Comparison of ENCODE assay signal across 8 cellular contexts in the genomic region with DNA sequence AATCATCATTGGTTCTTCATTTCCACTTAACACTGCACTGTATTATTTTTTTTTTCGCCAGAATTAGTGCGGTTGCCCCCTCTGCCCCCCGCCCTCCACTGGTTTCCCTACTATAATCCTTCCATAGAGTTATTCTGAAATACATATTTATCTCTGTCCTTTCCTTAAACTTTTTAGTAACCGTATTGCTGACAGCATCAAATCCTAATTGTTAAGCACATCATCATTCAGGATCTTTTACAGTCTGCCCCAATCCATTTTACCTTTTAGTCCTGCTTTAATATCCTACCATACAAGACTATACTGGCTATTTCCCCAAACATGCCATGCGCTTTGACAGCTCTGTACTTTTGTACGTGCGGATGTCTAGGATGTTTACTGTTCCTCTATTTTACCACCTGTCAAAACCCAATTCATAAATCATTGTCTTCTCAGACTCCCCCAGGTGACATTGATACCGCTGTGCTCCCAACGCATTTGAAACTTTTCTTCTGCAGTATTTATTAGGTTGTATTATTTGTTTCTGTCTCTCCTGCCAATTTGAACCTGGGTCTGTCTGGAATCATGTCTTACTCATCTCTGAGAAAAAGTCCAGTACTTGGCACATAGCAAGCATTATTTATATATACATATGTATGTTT. TPM values are rescaled to one million over a fixed set of nuclear protein-coding genes. Genes with fewer than 3 reads are reported as not detected.
DNase-seq lines count a peak whose midpoint lies in the region; ATAC-seq, FAIRE-seq and TF ChIP-seq lines count a peak whose summit lies in the region.

No MANE protein-coding gene starts in this region.

- FAIRE-seq in kidney (lab: Jason Lieb, UNC) = no peak

- H3K27ac Mint-ChIP-seq in Caco-2 (ENCODE audit: unreplicated experiment) = peak overlapping the region; percentile 91
- peak overlapping the region; percentile 96 for H3K27ac Mint-ChIP-seq in activated naive CD8-positive, alpha-beta T cell treated with anti-CD3 and anti-CD28 coated beads, Interleukin-2, amount 10 ng/mL, durations not matched to agents 7 days and 5 days

- peaks cover 18% of the 10 kb centered on the region for H3K36me3 Mint-ChIP-seq in Caco-2 (ENCODE audit: insufficient read depth, unreplicated experiment)
- H3K36me3 Mint-ChIP-seq in activated naive CD8-positive, alpha-beta T cell treated with anti-CD3 and anti-CD28 coated beads, Interleukin-2, amount 10 ng/mL, durations not matched to agents 7 days and 5 days = peaks cover 34% of the 10 kb centered on the region

- H3K4me1 Mint-ChIP-seq in Caco-2 (ENCODE audit: low read depth, unreplicated experiment) = peaks cover 30% of the 10 kb centered on the region
- peaks cover 42% of the 10 kb centered on the region for H3K4me1 Mint-ChIP-seq in activated naive CD8-positive, alpha-beta T cell treated with anti-CD3 and anti-CD28 coated beads, Interleukin-2, amount 10 ng/mL, durations not matched to agents 7 days and 5 days

- H3K36me3 ChIP-seq in Caco-2 (ENCODE audit: control insufficient read depth, insufficient read depth, low read length) (no peaks in the 10 kb centered on the region), kidney (ENCODE audit: control insufficient read depth in 1 of 2, insufficient read depth in 2 of 2, low read length in 2 of 2) (no peaks in the 10 kb centered on the region), testis (ENCODE audit: low read depth, missing control alignments) (no peaks in the 10 kb centered on the region)

- no peaks in the 10 kb centered on the region for H3K9me3 Mint-ChIP-seq in Caco-2 (ENCODE audit: unreplicated experiment)
- H3K9me3 Mint-ChIP-seq in activated naive CD8-positive, alpha-beta T cell treated with anti-CD3 and anti-CD28 coated beads, Interleukin-2, amount 10 ng/mL, durations not matched to agents 7 days and 5 days = no peaks in the 10 kb centered on the region

- H3K9me3 ChIP-seq in Caco-2 = no peaks in the 10 kb centered on the region
- H3K9me3 ChIP-seq in kidney (ENCODE audit: control insufficient read depth in 1 of 2, low read length in 2 of 2) = no peaks in the 10 kb centered on the region
- H3K9me3 ChIP-seq in testis = no peaks in the 10 kb centered on the region

- POLR2A ChIA-PET in Caco-2 (lab: Charles Lee) = no interaction called here
- POLR2A ChIA-PET in activated naive CD8-positive, alpha-beta T cell treated with anti-CD3 and anti-CD28 coated beads, Interleukin-2, amount 10 ng/mL, durations not matched to agents 7 days and 5 days (lab: Charles Lee) = interaction anchor here (0.7 to 1.5 kb wide), 2 partner anchors 106 to 1886 kb away, joined by 4 to 6 read pairs; partner anchors contain the start of gene ITPR2

- CTCF ChIA-PET in Caco-2 (lab: Charles Lee) = no interaction called here

- no peak for TF ChIP-seq POLR2A in testis (IDR thresholded peaks at IDR 0.05)

- peak overlapping the region in 1 of 2 donors; percentile 98 for H3K27ac ChIP-seq in kidney (ENCODE audit: low read depth in 2 of 2, low read length in 2 of 2)
- H3K27ac ChIP-seq in testis = peak overlapping the region; percentile 99

- no peaks in the 10 kb centered on the region for H3K27me3 Mint-ChIP-seq in Caco-2 (ENCODE audit: insufficient read depth, unreplicated experiment)
- H3K27me3 Mint-ChIP-seq in activated naive CD8-positive, alpha-beta T cell treated with anti-CD3 and anti-CD28 coated beads, Interleukin-2, amount 10 ng/mL, durations not matched to agents 7 days and 5 days = no peaks in the 10 kb centered on the region

- DNase-seq in Caco-2 (no peak), HuH-7 (ENCODE audit: low spot score) (peak; percentile 15), kidney (no peak), testis (no peak), OCI-M2 (lab: John Stamatoyannopoulos, UW; ENCODE audit: unreplicated experiment) (no peak), NCI-H1930 (lab: John Stamatoyannopoulos, UW) (no peak)
- DNase-seq in activated naive CD8-positive, alpha-beta T cell treated with anti-CD3 and anti-CD28 coated beads, Interleukin-2, amount 10 ng/mL, durations not matched to agents 7 days and 5 days = no peak

- H3K9ac ChIP-seq in kidney (ENCODE audit: low read length in 2 of 2) = peak overlapping the region; percentile 83 to 96

- no peak for TF ChIP-seq CTCF in Caco-2 (IDR thresholded peaks at IDR 0.05; ENCODE audit: insufficient read depth in 1 of 2, low read depth in 1 of 2, low read length in 1 of 2, severe bottlenecking in 1 of 2, unreplicated experiment in 1 of 2)
- no peak for TF ChIP-seq CTCF in kidney (IDR thresholded peaks at IDR 0.05; ENCODE audit: borderline replicate concordance, extremely low read depth, insufficient read depth)
- no peak for TF ChIP-seq CTCF in testis (IDR thresholded peaks at IDR 0.05)

- peaks cover 22% of the 10 kb centered on the region for H3K4me1 ChIP-seq in Caco-2
- H3K4me1 ChIP-seq in kidney (ENCODE audit: control insufficient read depth in 1 of 2, insufficient read depth in 1 of 2, low read depth in 1 of 2, low read length in 2 of 2) = peaks cover 5 to 13% of the 10 kb centered on the region in 2 donors
- H3K4me1 ChIP-seq in testis = peaks cover 34% of the 10 kb centered on the region

- 1 to 2% methylated on average over 9 of the region's 9 CpGs for WGBS in testis, 2 donors

- peak overlapping the region; percentile 95 for H3K4me3 Mint-ChIP-seq in Caco-2 (ENCODE audit: unreplicated experiment)
- peak overlapping the region; percentile 94 for H3K4me3 Mint-ChIP-seq in activated naive CD8-positive, alpha-beta T cell treated with anti-CD3 and anti-CD28 coated beads, Interleukin-2, amount 10 ng/mL, durations not matched to agents 7 days and 5 days

- H3K27me3 ChIP-seq in Caco-2 (replicated peaks; ENCODE audit: control insufficient read depth, insufficient read depth, low read length) (no peaks in the 10 kb centered on the region), testis (no peaks in the 10 kb centered on the region)

- H3K4me3 ChIP-seq in Caco-2 (ENCODE audit: low read depth, low read length) (peak overlapping the region; percentile 96), kidney (ENCODE audit: low read length in 2 of 2) (peak overlapping the region; percentile 89 to 99), testis (peak overlapping the region; percentile 85 to 99)

- intact Hi-C loops in Caco-2 (cut with micrococcal nuclease; ENCODE audit: unreplicated experiment) (loop anchor here (5.0 kb wide), 1 partner anchor 427 kb away; no protein-coding TSS in a partner anchor), kidney (cut with DNase I) (no loop called here), testis (cut with DNase I; ENCODE audit: low total_unique reads) (no loop called here)

- TSS peak; percentile 41 for BruUV-seq in Caco-2 (replicated peaks; lab: Mats Ljungman, UMichigan)

- no peak for ATAC-seq in activated naive CD8-positive, alpha-beta T cell treated with anti-CD3 and anti-CD28 coated beads, Interleukin-2, amount 10 ng/mL, durations not matched to agents 7 days and 5 days (ENCODE audit: low read depth)
- ATAC-seq in HG02884 (IDR thresholded peaks at IDR 0.05; ENCODE audit: unreplicated experiment) = no peak

RNA-seq across cellular contexts. Expression of gene FGFR1OP2, which starts 1.0 kb away (rescaled TPM):
- total RNA-seq in Caco-2 (2022) (77.9 and 86.9 TPM in 2 replicates), kidney (47.1 TPM), testis (100 to 1,000 TPM; 102 to 103 TPM)
- 100 to 1,000 TPM; 102 to 105 TPM for total RNA-seq in activated naive CD8-positive, alpha-beta T cell treated with anti-CD3 and anti-CD28 coated beads, Interleukin-2, amount 10 ng/mL, durations not matched to agents 7 days and 5 days
- polyA plus RNA-seq in kidney (ENCODE audit: insufficient read depth, low read depth, low replicate concordance) (28.6 TPM), testis (ENCODE audit: insufficient read depth, low read depth, low replicate concordance) (30.5 TPM)

RNA-seq across cellular contexts. Expression of gene INTS13, which starts 1.5 kb away (rescaled TPM):
- total RNA-seq in Caco-2 (2022) = 40.1 and 41.5 TPM in 2 replicates
- total RNA-seq in activated naive CD8-positive, alpha-beta T cell treated with anti-CD3 and anti-CD28 coated beads, Interleukin-2, amount 10 ng/mL, durations not matched to agents 7 days and 5 days = 10 to 100 TPM; 42.4 to 44.6 TPM
- 11.6 TPM for total RNA-seq in kidney
- polyA plus RNA-seq in kidney (ENCODE audit: insufficient read depth, low read depth, low replicate concordance) = 17.2 TPM
- total RNA-seq in testis = 10 to 100 TPM; 18.2 to 25.2 TPM
- 20.1 TPM for polyA plus RNA-seq in testis (ENCODE audit: insufficient read depth, low read depth, low replicate concordance)
